15 cellular contexts compared by ENCODE assay signal in the genomic region with DNA sequence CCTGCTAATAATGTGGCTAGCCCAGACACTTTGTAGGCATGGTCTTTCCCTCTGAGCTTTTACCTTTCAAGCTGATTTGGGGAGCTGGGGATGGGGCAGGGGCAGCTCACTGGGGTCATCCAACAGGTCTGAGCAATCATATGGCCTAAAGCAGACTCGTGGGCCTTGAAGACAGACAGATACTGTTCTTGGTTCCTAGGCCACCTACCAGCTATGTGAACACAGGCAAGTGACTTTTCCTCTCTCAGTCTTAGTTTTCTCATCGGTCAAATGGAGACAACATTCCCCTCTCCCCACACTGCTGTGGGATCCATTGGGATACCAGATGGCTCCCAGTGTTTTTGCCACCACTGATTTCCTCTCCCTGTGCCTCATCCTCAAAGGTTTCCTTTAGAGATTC.
A peak's percentile ranks its signal among the peaks of the same experiment; 100 is the strongest.
DNase-seq lines count a peak whose midpoint lies in the region; TF ChIP-seq lines count a peak whose summit lies in the region.
"Had no signal": no experiment of that assay in that cellular context is flagged by ENCODE, and none has a peak within 500 bp of the region (broad histone marks: within the 10 kb centered on the region; RNA-seq: fewer than 3 reads in every experiment).

No MANE protein-coding gene starts in this region.

- peaks cover 36% of the 10 kb centered on the region for H3K27me3 Mint-ChIP-seq in type B pancreatic cell

- DNase-seq in coronary artery (ENCODE audit: low spot score) (peak; percentile 17), islet precursor cell (peak; percentile 40), type B pancreatic cell (ENCODE audit: extremely low spot score, unreplicated experiment) (peak; percentile 22), NCI-H2081 treated with DMSO at 0.1 percent for 48 hours (lab: John Stamatoyannopoulos, UW) (no peak), BE2C (no peak), 8988T (no peak)
- DNase-seq: Caco-2; Calu3; CD4-positive, alpha-beta T cell; CD8-positive, alpha-beta T cell; DMS79 treated with DMSO at 0.1 percent for 48 hours; GF-D8 had no signal

- no peak overlapping the region for H3K4me3 Mint-ChIP-seq in type B pancreatic cell
- H3K4me3 Mint-ChIP-seq: CD4-positive, alpha-beta T cell; CD8-positive, alpha-beta T cell had no signal

- no peak overlapping the region for H3K27ac Mint-ChIP-seq in type B pancreatic cell
- H3K27ac Mint-ChIP-seq: CD4-positive, alpha-beta T cell; CD8-positive, alpha-beta T cell had no signal

- H3K4me1 Mint-ChIP-seq in type B pancreatic cell (ENCODE audit: unreplicated experiment), result no peaks in the 10 kb centered on the region

- H3K9me3 ChIP-seq in BE2C, result no peaks in the 10 kb centered on the region
- H3K9me3 ChIP-seq: A549; BLaER1 treated with 17β-estradiol and CSF1 and Interleukin-3, amounts not matched to agents 10 nM and 100 nM; Caco-2 had no signal

- H3K27ac ChIP-seq in coronary artery, result no peak overlapping the region
- H3K27ac ChIP-seq: A549; BLaER1 treated with 17β-estradiol and CSF1 and Interleukin-3, amounts not matched to agents 10 nM and 100 nM; C4-2B had no signal

- H3K4me3 ChIP-seq in coronary artery, result no peak overlapping the region
- no peak overlapping the region for H3K4me3 ChIP-seq in BE2C (ENCODE audit: low read depth, low read length)
- H3K4me3 ChIP-seq: A549; BLaER1 treated with 17β-estradiol and CSF1 and Interleukin-3, amounts not matched to agents 10 nM and 100 nM had no signal

- no peaks in the 10 kb centered on the region for H3K36me3 ChIP-seq in BE2C
- H3K36me3 ChIP-seq: BLaER1 treated with 17β-estradiol and CSF1 and Interleukin-3, amounts not matched to agents 10 nM and 100 nM had no signal

- H3K9me3 Mint-ChIP-seq in type B pancreatic cell, result no peaks in the 10 kb centered on the region
- H3K9me3 Mint-ChIP-seq: CD4-positive, alpha-beta T cell; CD8-positive, alpha-beta T cell had no signal

- no peaks in the 10 kb centered on the region for H3K27me3 ChIP-seq in BE2C
- H3K27me3 ChIP-seq: BLaER1 treated with 17β-estradiol and CSF1 and Interleukin-3, amounts not matched to agents 10 nM and 100 nM had no signal

- TF ChIP-seq CTCF in coronary artery (IDR thresholded peaks at IDR 0.05), result no peak
- TF ChIP-seq CTCF in type B pancreatic cell (conservative IDR thresholded peaks at IDR 0.05), result no peak
- TF ChIP-seq CTCF in BE2C (IDR thresholded peaks at IDR 0.05; ENCODE audit: low read depth, low read length), result no peak

- no peaks in the 10 kb centered on the region for H3K4me1 ChIP-seq in BE2C
- H3K4me1 ChIP-seq: A549; BLaER1 treated with 17β-estradiol and CSF1 and Interleukin-3, amounts not matched to agents 10 nM and 100 nM; Caco-2 had no signal

- H3K36me3 Mint-ChIP-seq in type B pancreatic cell, result no peaks in the 10 kb centered on the region
- H3K36me3 Mint-ChIP-seq: CD8-positive, alpha-beta T cell had no signal

Comparison
In these comparisons a context has a peak if more than half of its experiments do, and no peak if none do; other contexts are left out.
1. DNase-seq: peak in coronary artery (single experiment), islet precursor cell (single experiment) and type B pancreatic cell (single experiment); none in NCI-H2081 treated with DMSO at 0.1 percent for 48 hours (single experiment), BE2C (single experiment) and 8988T (single experiment).